Comparison of ENCODE assay signal across 8 cellular contexts in genomic region chr3:141294848-141295247, GRCh38.
DNase-seq lines count a peak whose midpoint lies in the region; ATAC-seq and TF ChIP-seq lines count a peak whose summit lies in the region.

No MANE protein-coding gene starts in this region.

- H3K36me3 Mint-ChIP-seq in natural killer cell: no peaks in the 10 kb centered on the region

- H3K27me3 ChIP-seq in BJ (ENCODE audit: control insufficient read depth, insufficient read depth, low read length) (no peaks in the 10 kb centered on the region), dorsolateral prefrontal cortex (no peaks in the 10 kb centered on the region)

- H3K4me3 ChIP-seq in BJ (ENCODE audit: low read depth, low read length) (no peak overlapping the region), dorsolateral prefrontal cortex (peak overlapping the region in 58 of 59 donors; percentile 18 to 66 (median 43))

- CTCF ChIA-PET in BJ (lab: Yijun Ruan, JAX): interaction anchor here (0.8 to 1.8 kb wide), 7 partner anchors 8 to 160 kb away, joined by 3 to 9 read pairs (median 4); partner anchors contain the start of gene PXYLP1

- H3K36me3 ChIP-seq in BJ (ENCODE audit: control insufficient read depth, insufficient read depth, low read length): no peaks in the 10 kb centered on the region; the same call in 1 of the 2 replicates

- peak overlapping the region in 16 of 59 donors; percentile 2 to 65 (median 40) for H3K27ac ChIP-seq in dorsolateral prefrontal cortex

- peak overlapping the region; percentile 90 to 91 for H3K27ac Mint-ChIP-seq in natural killer cell

- no peaks in the 10 kb centered on the region for H3K27me3 Mint-ChIP-seq in natural killer cell (ENCODE audit: low read depth in 2 of 2)

- POLR2A ChIA-PET in BJ (lab: Charles Lee): interaction anchor here (0.6 kb wide), 1 partner anchor 10 kb away, joined by 3 read pairs; no protein-coding TSS in a partner anchor

- peak; percentile 26 for DNase-seq in BJ (ENCODE audit: low read depth)
- DNase-seq in OCI-M1 (lab: John Stamatoyannopoulos, UW): peak; percentile 82
- no peak for DNase-seq in dorsolateral prefrontal cortex
- no peak for DNase-seq in natural killer cell
- DNase-seq in NCI-H2171 (lab: John Stamatoyannopoulos, UW): no peak

- intact Hi-C loops in dorsolateral prefrontal cortex (cut with DNase I) (loop anchor here in 1 of 2 donors (5.0 kb wide), 1 partner anchor 63 kb away; the partner anchor contains the start of gene PXYLP1), natural killer cell (cut with micrococcal nuclease) (no loop called here)

- TF ChIP-seq CTCF in BJ (IDR thresholded peaks at IDR 0.05; ENCODE audit: insufficient read depth, low read depth, low read length) (no peak), dorsolateral prefrontal cortex (IDR thresholded peaks at IDR 0.05 in 54 of 56, conservative IDR thresholded peaks at IDR 0.05 in 2 of 56; ENCODE audit: low read depth in 1 of 56, partially characterized antibody in 56 of 56) (no peak), natural killer cell (IDR thresholded peaks at IDR 0.05) (no peak)

- ATAC-seq in natural killer cell: peak in 2 of 3 donors; percentile 42 to 52
- no peak for ATAC-seq in GM18870 (IDR thresholded peaks at IDR 0.05; ENCODE audit: unreplicated experiment)
- ATAC-seq in HG03280 (IDR thresholded peaks at IDR 0.05; ENCODE audit: unreplicated experiment): no peak
- no peak for ATAC-seq in GM18861 (IDR thresholded peaks at IDR 0.05; ENCODE audit: unreplicated experiment)

- no peaks in the 10 kb centered on the region for H3K9me3 Mint-ChIP-seq in natural killer cell

- H3K4me1 Mint-ChIP-seq in natural killer cell: peaks cover 10 to 18% of the 10 kb centered on the region in 2 donors

- H3K4me3 Mint-ChIP-seq in natural killer cell: peak overlapping the region; percentile 91

Comparison
In these comparisons a context has a peak if more than half of its experiments do, and no peak if none do; other contexts are left out.
1. DNase-seq: peak in BJ (single experiment) and OCI-M1 (single experiment); none in dorsolateral prefrontal cortex (0 of 10), natural killer cell (single experiment) and NCI-H2171 (single experiment).
2. ATAC-seq: peak in natural killer cell (2 of 3); none in GM18870 (single experiment), HG03280 (single experiment) and GM18861 (single experiment).